Comparison of ENCODE assay signal across 15 cellular contexts in the genomic region with DNA sequence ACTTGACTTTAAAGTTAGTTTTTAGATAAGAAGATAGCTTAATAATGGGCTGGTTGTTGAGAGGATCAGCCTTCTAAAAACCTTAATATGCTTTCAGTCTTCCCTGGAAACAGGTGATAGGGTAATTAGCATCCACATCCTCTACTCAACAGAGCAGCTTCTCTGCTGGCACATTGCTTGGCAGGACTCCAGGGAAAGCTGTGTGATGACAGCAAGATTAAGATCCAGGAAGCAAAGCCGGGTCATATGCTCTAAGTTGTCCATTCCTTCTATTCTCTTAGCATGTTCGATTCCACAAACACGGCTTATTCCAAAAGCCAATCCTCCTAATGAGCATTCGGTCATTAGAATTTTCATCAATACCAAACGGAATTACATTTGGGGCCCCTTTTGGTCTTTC.
DNase-seq lines count a peak whose midpoint lies in the region; ATAC-seq and TF ChIP-seq lines count a peak whose summit lies in the region.
"Had no signal": no experiment of that assay in that cellular context is flagged by ENCODE, and none has a peak within 500 bp of the region (broad histone marks: within the 10 kb centered on the region; RNA-seq: fewer than 3 reads in every experiment).

No MANE protein-coding gene starts in this region.

- no peak overlapping the region for H3K9ac ChIP-seq in mammary epithelial cell (ENCODE audit: insufficient read depth, low read length)
- H3K9ac ChIP-seq: parathyroid adenoma had no signal

- no peak overlapping the region for H3K4me2 ChIP-seq in mammary epithelial cell (ENCODE audit: insufficient read depth, low read depth, low read length)
- H3K4me2 ChIP-seq: GM23338 had no signal

- H3K4me1 ChIP-seq in mammary epithelial cell (ENCODE audit: insufficient read depth, low read length) (no peaks in the 10 kb centered on the region), left lung (no peaks in the 10 kb centered on the region)
- H3K4me1 ChIP-seq: parathyroid adenoma had no signal

- BruUV-seq in mammary epithelial cell (replicated peaks; lab: Mats Ljungman, UMichigan) = no TSS peak

- DNase-seq in EL (peak; percentile 60), NCI-H524 (lab: John Stamatoyannopoulos, UW) (peak; percentile 77 to 93), mammary epithelial cell (peak; percentile 46), myocyte (ENCODE audit: low read depth) (peak; percentile 74), caudate nucleus (lab: John Stamatoyannopoulos, UW) (no peak), glutamatergic neuron (no peak), NCI-H1930 (lab: John Stamatoyannopoulos, UW) (no peak), left lung (no peak)
- DNase-seq: activated CD4-positive, alpha-beta memory T cell treated with anti-CD3 and anti-CD28 coated beads for 36 hours; activated naive CD8-positive, alpha-beta T cell treated with anti-CD3 and anti-CD28 coated beads, Interleukin-2, amount 10 ng/mL, durations not matched to agents 7 days and 5 days; left cardiac atrium; MV-4-11; Right ventricle myocardium superior had no signal

- H3K27me3 ChIP-seq in mammary epithelial cell (ENCODE audit: insufficient read depth, low read length) (no peaks in the 10 kb centered on the region), left lung (no peaks in the 10 kb centered on the region)

- CTCF ChIA-PET in mammary epithelial cell (lab: Charles Lee; ENCODE audit: low non-redundant PET) = interaction anchor here (0.7 kb wide), 1 partner anchor 87 kb away, joined by 3 read pairs; the partner anchor contains the start of gene HMGA2

- H3K36me3 Mint-ChIP-seq in glutamatergic neuron (ENCODE audit: unreplicated experiment) = no peaks in the 10 kb centered on the region
- H3K36me3 Mint-ChIP-seq: activated CD4-positive, alpha-beta memory T cell treated with anti-CD3 and anti-CD28 coated beads for 36 hours; activated naive CD8-positive, alpha-beta T cell treated with anti-CD3 and anti-CD28 coated beads, Interleukin-2, amount 10 ng/mL, durations not matched to agents 7 days and 5 days had no signal

- intact Hi-C loops in mammary epithelial cell (cut with micrococcal nuclease) (no loop called here), left lung (cut with DNase I) (no loop called here)

- no peak for ATAC-seq in left lung
- ATAC-seq: GM23338, left cardiac atrium had no signal

- H3K27ac ChIP-seq in mammary epithelial cell (ENCODE audit: insufficient read depth, low read depth, low read length) = no peak overlapping the region
- H3K27ac ChIP-seq in caudate nucleus (ENCODE audit: low read depth, low read length) = no peak overlapping the region
- no peak overlapping the region for H3K27ac ChIP-seq in left lung
- H3K27ac ChIP-seq: parathyroid adenoma had no signal

- no peak overlapping the region for H2AFZ ChIP-seq in mammary epithelial cell (ENCODE audit: low read depth, low read length)
- H2AFZ ChIP-seq: GM23338, parathyroid adenoma had no signal

- no peak overlapping the region for H3K27ac Mint-ChIP-seq in glutamatergic neuron (ENCODE audit: unreplicated experiment)
- H3K27ac Mint-ChIP-seq: activated CD4-positive, alpha-beta memory T cell treated with anti-CD3 and anti-CD28 coated beads for 36 hours; activated naive CD8-positive, alpha-beta T cell treated with anti-CD3 and anti-CD28 coated beads, Interleukin-2, amount 10 ng/mL, durations not matched to agents 7 days and 5 days; GM23338 had no signal

- 89% methylated on average over 5 of the region's 5 CpGs for WGBS in mammary epithelial cell (ENCODE audit: low coverage, missing lambda C conversion rate)

- no peak overlapping the region for H3K4me3 Mint-ChIP-seq in glutamatergic neuron (ENCODE audit: unreplicated experiment)
- H3K4me3 Mint-ChIP-seq: activated CD4-positive, alpha-beta memory T cell treated with anti-CD3 and anti-CD28 coated beads for 36 hours; activated naive CD8-positive, alpha-beta T cell treated with anti-CD3 and anti-CD28 coated beads, Interleukin-2, amount 10 ng/mL, durations not matched to agents 7 days and 5 days; GM23338 had no signal

- H3K27me3 Mint-ChIP-seq in glutamatergic neuron (ENCODE audit: unreplicated experiment) = no peaks in the 10 kb centered on the region

- dilution Hi-C loops in mammary epithelial cell (cut with HindIII; ENCODE audit: low sequenced_read_pairs) = no loop called here

- in situ Hi-C loops in mammary epithelial cell (cut with MboI; ENCODE audit: low sequenced_read_pairs in 2 of 2) = no loop called here

- H4K20me1 ChIP-seq in mammary epithelial cell (ENCODE audit: insufficient read depth, low read length) = peaks cover 43% of the 10 kb centered on the region

- no peaks in the 10 kb centered on the region for H3K9me3 ChIP-seq in mammary epithelial cell (replicated peaks; ENCODE audit: insufficient read depth, low read length)
- no peaks in the 10 kb centered on the region for H3K9me3 ChIP-seq in left lung

- peaks cover 90% of the 10 kb centered on the region for H3K79me2 ChIP-seq in mammary epithelial cell (ENCODE audit: insufficient read depth, low read length)
- H3K79me2 ChIP-seq: parathyroid adenoma had no signal

- H3K4me3 ChIP-seq in mammary epithelial cell (replicated peaks in 1 of 3; ENCODE audit: insufficient read depth in 1 of 3, low read depth in 2 of 3, low read length in 3 of 3) = no peak overlapping the region
- no peak overlapping the region for H3K4me3 ChIP-seq in left lung
- H3K4me3 ChIP-seq: GM23338 had no signal

- peaks cover 3% of the 10 kb centered on the region for H3K9me3 Mint-ChIP-seq in glutamatergic neuron (ENCODE audit: unreplicated experiment)
- H3K9me3 Mint-ChIP-seq: activated CD4-positive, alpha-beta memory T cell treated with anti-CD3 and anti-CD28 coated beads for 36 hours; GM23338 had no signal

- TF ChIP-seq CTCF in mammary epithelial cell (conservative IDR thresholded peaks at IDR 0.05 in 1 of 2, IDR thresholded peaks at IDR 0.05 in 1 of 2; ENCODE audit: extremely low read depth in 1 of 2, insufficient read depth in 1 of 2, low read depth in 1 of 2, low read length in 2 of 2) (no peak), glutamatergic neuron (IDR thresholded peaks at IDR 0.05; ENCODE audit: partially characterized antibody, unreplicated experiment) (no peak), left lung (IDR thresholded peaks at IDR 0.05) (no peak)

- H3K4me1 Mint-ChIP-seq in glutamatergic neuron (ENCODE audit: low read depth, unreplicated experiment) = no peaks in the 10 kb centered on the region
- H3K4me1 Mint-ChIP-seq: activated naive CD8-positive, alpha-beta T cell treated with anti-CD3 and anti-CD28 coated beads, Interleukin-2, amount 10 ng/mL, durations not matched to agents 7 days and 5 days had no signal

- H3K36me3 ChIP-seq in mammary epithelial cell (ENCODE audit: insufficient read depth, low read length) (peaks cover 30% of the 10 kb centered on the region), left lung (no peaks in the 10 kb centered on the region)

Comparison
In these comparisons a context has a peak if more than half of its experiments do, and no peak if none do; other contexts are left out.
1. DNase-seq: peak in EL (single experiment), NCI-H524 (2 of 2), mammary epithelial cell (single experiment) and myocyte (single experiment); none in caudate nucleus (0 of 61), glutamatergic neuron (single experiment), NCI-H1930 (0 of 2) and left lung (0 of 2).